22 cellular contexts compared by ENCODE assay signal in the genomic region with DNA sequence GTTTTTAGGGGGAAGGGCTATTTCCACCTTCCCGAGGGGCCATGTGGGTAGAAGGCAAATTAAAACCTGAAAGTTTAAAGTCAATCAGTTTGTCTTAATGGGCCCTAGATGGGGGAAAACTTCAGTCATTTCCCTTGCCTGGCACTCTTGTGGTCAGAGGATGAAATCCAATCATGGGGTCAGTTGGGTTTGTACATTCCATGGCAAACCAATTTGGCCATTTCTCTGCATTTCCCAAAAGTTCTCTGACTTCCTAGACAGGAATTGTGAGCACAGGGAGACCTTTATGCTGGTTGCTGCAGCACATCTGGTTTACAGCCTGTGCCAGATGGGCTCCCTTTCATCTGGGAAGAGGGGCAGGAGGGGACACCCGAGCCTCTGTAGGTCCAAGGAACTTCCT.
"Had no signal": no experiment of that assay in that cellular context is flagged by ENCODE, and none has a peak within 500 bp of the region (broad histone marks: within the 10 kb centered on the region; RNA-seq: fewer than 3 reads in every experiment).

No MANE protein-coding gene starts in this region.

- H3K4me1 Mint-ChIP-seq: activated CD4-positive, alpha-beta T cell treated with anti-CD3 and anti-CD28 coated beads, Interleukin-2, amount 10 ng/mL, durations not matched to agents 24 days and 14 days; activated naive CD8-positive, alpha-beta T cell treated with anti-CD3 and anti-CD28 coated beads, Interleukin-2, amount 50 U/mL, for 24 hours had no signal

- H3K27ac Mint-ChIP-seq: activated CD4-positive, alpha-beta T cell treated with anti-CD3 and anti-CD28 coated beads, Interleukin-2, amount 10 ng/mL, durations not matched to agents 24 days and 14 days; activated CD8-positive, alpha-beta T cell treated with anti-CD3 and anti-CD28 coated beads for 36 hours; activated naive CD4-positive, alpha-beta T cell treated with anti-CD3 and anti-CD28 coated beads for 36 hours; activated naive CD8-positive, alpha-beta T cell treated with anti-CD3 and anti-CD28 coated beads, Interleukin-2, amount 50 U/mL, for 24 hours; activated T-cell treated with anti-CD3 and anti-CD28 coated beads, Interleukin-2, amount 50 U/mL, for 24 hours; activated T-helper 2 cell treated with anti-CD3 and anti-CD28 coated beads, Interferon-gamma antibody, Interleukin-2, Interleukin-4, amounts not matched to agents 10 μg/mL and 5 μg/mL and 100 μg/mL, durations not matched to agents 14 hours and 24 hours and 36 hours; progenitor cell of endocrine pancreas; stimulated activated naive CD8-positive, alpha-beta T cell treated with anti-CD3 and anti-CD28 coated beads, Interleukin-15, Interleukin-2, amounts not matched to agents 100 ng/mL and 50 ng/mL, for 24 hours had no signal

- ATAC-seq: activated CD8-positive, alpha-beta T cell treated with anti-CD3 and anti-CD28 coated beads for 36 hours; activated naive CD8-positive, alpha-beta T cell treated with anti-CD3 and anti-CD28 coated beads, Interleukin-2, amount 50 U/mL, for 24 hours; foreskin keratinocyte; left lobe of liver had no signal

- H3K4me3 Mint-ChIP-seq: activated CD4-positive, alpha-beta T cell treated with anti-CD3 and anti-CD28 coated beads, Interleukin-2, amount 10 ng/mL, durations not matched to agents 24 days and 14 days; activated CD8-positive, alpha-beta T cell treated with anti-CD3 and anti-CD28 coated beads for 36 hours; activated naive CD4-positive, alpha-beta T cell treated with anti-CD3 and anti-CD28 coated beads for 36 hours; activated naive CD8-positive, alpha-beta T cell treated with anti-CD3 and anti-CD28 coated beads, Interleukin-2, amount 50 U/mL, for 24 hours; activated T-cell treated with anti-CD3 and anti-CD28 coated beads, Interleukin-2, amount 50 U/mL, for 24 hours; stimulated activated naive CD8-positive, alpha-beta T cell treated with anti-CD3 and anti-CD28 coated beads, Interleukin-15, Interleukin-2, amounts not matched to agents 100 ng/mL and 50 ng/mL, for 24 hours had no signal

- DNase-seq: activated CD4-positive, alpha-beta T cell treated with anti-CD3 and anti-CD28 coated beads, Interleukin-2, amount 10 ng/mL, durations not matched to agents 24 days and 14 days; activated CD8-positive, alpha-beta T cell treated with anti-CD3 and anti-CD28 coated beads for 36 hours; activated naive CD4-positive, alpha-beta T cell treated with anti-CD3 and anti-CD28 coated beads for 36 hours; activated naive CD8-positive, alpha-beta T cell treated with anti-CD3 and anti-CD28 coated beads, Interleukin-2, amount 50 U/mL, for 24 hours; activated T-cell treated with anti-CD3 and anti-CD28 coated beads, Interleukin-2, amount 50 U/mL, for 24 hours; dermis blood vessel endothelial cell; effector memory CD4-positive, alpha-beta T cell; foreskin keratinocyte; kidney; mammary epithelial cell; T-helper 1 cell; T1000; transverse colon had no signal

- H3K9me3 Mint-ChIP-seq: activated CD4-positive, alpha-beta T cell treated with anti-CD3 and anti-CD28 coated beads, Interleukin-2, amount 10 ng/mL, durations not matched to agents 24 days and 14 days; activated CD8-positive, alpha-beta T cell treated with anti-CD3 and anti-CD28 coated beads for 36 hours; activated naive CD4-positive, alpha-beta T cell treated with anti-CD3 and anti-CD28 coated beads for 36 hours; activated naive CD8-positive, alpha-beta T cell treated with anti-CD3 and anti-CD28 coated beads, Interleukin-2, amount 50 U/mL, for 24 hours; activated T-cell treated with anti-CD3 and anti-CD28 coated beads, Interleukin-2, amount 50 U/mL, for 24 hours; activated T-helper 2 cell treated with anti-CD3 and anti-CD28 coated beads, Interferon-gamma antibody, Interleukin-2, Interleukin-4, amounts not matched to agents 10 μg/mL and 5 μg/mL and 100 μg/mL, durations not matched to agents 14 hours and 24 hours and 36 hours; stimulated activated naive CD8-positive, alpha-beta T cell treated with anti-CD3 and anti-CD28 coated beads, Interleukin-15, Interleukin-2, amounts not matched to agents 100 ng/mL and 50 ng/mL, for 24 hours had no signal

- H3K4me3 ChIP-seq: ascending aorta, esophagus muscularis mucosa, right atrium auricular region, suprapubic skin, transverse colon, vagina had no signal
